26 cellular contexts compared by ENCODE assay signal in the genomic region with DNA sequence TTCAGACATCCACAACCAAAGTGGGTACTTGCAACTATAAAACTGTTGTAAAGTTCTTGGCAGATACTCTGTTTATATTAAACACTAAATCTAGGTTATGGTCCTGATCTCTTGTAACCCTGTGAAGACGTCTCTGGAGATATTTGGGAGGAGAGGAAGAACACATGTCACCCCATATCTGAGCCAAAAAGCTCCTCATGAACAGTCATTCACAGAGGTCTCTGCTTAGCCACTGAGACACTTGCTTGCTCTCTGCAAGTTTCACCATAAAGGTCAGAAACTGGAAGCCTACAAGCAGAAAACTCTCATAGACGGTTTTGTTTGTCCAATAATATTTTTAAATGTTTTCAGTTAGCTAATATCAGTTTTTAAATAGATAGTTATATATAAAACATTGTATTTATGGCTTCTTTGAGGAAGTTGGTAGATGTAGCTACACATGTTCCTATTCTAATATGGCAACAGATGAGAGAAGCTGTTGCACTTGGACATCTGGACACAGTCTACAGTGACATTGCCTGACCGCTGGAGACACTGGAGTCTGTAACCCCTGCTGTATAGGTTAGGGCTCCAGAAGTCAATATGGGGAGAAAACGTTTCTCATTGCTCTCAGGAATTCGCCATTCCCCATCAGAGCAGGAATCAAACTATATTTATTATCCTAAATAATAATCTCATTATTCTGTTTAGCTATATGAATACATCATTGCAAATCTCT.
"Had no signal": no experiment of that assay in that cellular context is flagged by ENCODE, and none has a peak within 500 bp of the region (broad histone marks: within the 10 kb centered on the region; RNA-seq: fewer than 3 reads in every experiment).

No MANE protein-coding gene starts in this region.

- H3K36me3 ChIP-seq: ascending aorta, MG63, Peyer's patch, SJCRH30 had no signal

- H3K4me1 ChIP-seq: ascending aorta, Peyer's patch, SJCRH30 had no signal

- DNase-seq: activated CD4-positive, CD25-positive, alpha-beta regulatory T cell; activated CD8-positive, alpha-beta memory T cell treated with anti-CD3 and anti-CD28 coated beads, Interleukin-2, amount 50 U/mL, for 4 hours; activated CD8-positive, alpha-beta T cell treated with anti-CD3 and anti-CD28 coated beads for 36 hours; activated T-cell treated with anti-CD3 and anti-CD28 coated beads, Interleukin-2, amount 50 U/mL, for 72 hours; body of pancreas; central memory CD4-positive, alpha-beta T cell; MG63; MV-4-11; NCI-H1092 treated with DMSO at 0.1 percent for 48 hours; NCI-H1417 treated with DMSO at 0.1 percent for 48 hours; NCI-H1694 treated with DMSO at 0.1 percent for 48 hours; NCI-H2029 treated with DMSO at 0.1 percent for 48 hours; NCI-H345; NCI-H510A; NCI-H526 treated with DMSO at 0.1 percent for 48 hours; NCI-H82; NK-92 treated with Interleukin-12 subunit alpha and Interleukin-12 subunit beta, amount 100 ng/mL, for 24 hours; Peyer's patch; Right ventricle myocardium superior; SJCRH30; SK-N-SH; T-helper 1 cell had no signal

- H3K36me3 Mint-ChIP-seq: activated naive CD4-positive, alpha-beta T cell treated with anti-CD3 and anti-CD28 coated beads, Interleukin-2, amount 50 U/mL, for 24 hours had no signal

- H3K9ac ChIP-seq: SK-N-SH had no signal

- H3K27ac Mint-ChIP-seq: activated CD8-positive, alpha-beta T cell treated with anti-CD3 and anti-CD28 coated beads for 36 hours; activated naive CD4-positive, alpha-beta T cell treated with anti-CD3 and anti-CD28 coated beads, Interleukin-2, amount 50 U/mL, for 24 hours; activated T-cell treated with anti-CD3 and anti-CD28 coated beads, Interleukin-2, amount 50 U/mL, for 72 hours had no signal

- ATAC-seq: activated CD8-positive, alpha-beta T cell treated with anti-CD3 and anti-CD28 coated beads for 36 hours; activated T-cell treated with anti-CD3 and anti-CD28 coated beads, Interleukin-2, amount 50 U/mL, for 72 hours; body of pancreas had no signal

- H3K9me2 ChIP-seq: SK-N-SH had no signal

- H3K27me3 ChIP-seq: ascending aorta, body of pancreas, MG63, Peyer's patch, SJCRH30 had no signal

- H3K4me1 Mint-ChIP-seq: activated naive CD4-positive, alpha-beta T cell treated with anti-CD3 and anti-CD28 coated beads, Interleukin-2, amount 50 U/mL, for 24 hours had no signal

- H3K4me2 ChIP-seq: SK-N-SH had no signal

- H3K4me3 ChIP-seq: ascending aorta, body of pancreas, MG63, Peyer's patch, SJCRH30 had no signal

- H3K9me3 ChIP-seq: ascending aorta, body of pancreas, MG63, Peyer's patch, SJCRH30, SK-N-SH had no signal

- H3K4me3 Mint-ChIP-seq: activated CD8-positive, alpha-beta T cell treated with anti-CD3 and anti-CD28 coated beads for 36 hours; activated naive CD4-positive, alpha-beta T cell treated with anti-CD3 and anti-CD28 coated beads, Interleukin-2, amount 50 U/mL, for 24 hours; activated T-cell treated with anti-CD3 and anti-CD28 coated beads, Interleukin-2, amount 50 U/mL, for 72 hours had no signal

- H3K9me3 Mint-ChIP-seq: activated CD8-positive, alpha-beta T cell treated with anti-CD3 and anti-CD28 coated beads for 36 hours; activated naive CD4-positive, alpha-beta T cell treated with anti-CD3 and anti-CD28 coated beads, Interleukin-2, amount 50 U/mL, for 24 hours; activated T-cell treated with anti-CD3 and anti-CD28 coated beads, Interleukin-2, amount 50 U/mL, for 72 hours had no signal

- H3K27ac ChIP-seq: ascending aorta, body of pancreas, Peyer's patch, RWPE1, SJCRH30, VCaP had no signal
